1 cellular context compared by ENCODE assay signal in the genomic region with DNA sequence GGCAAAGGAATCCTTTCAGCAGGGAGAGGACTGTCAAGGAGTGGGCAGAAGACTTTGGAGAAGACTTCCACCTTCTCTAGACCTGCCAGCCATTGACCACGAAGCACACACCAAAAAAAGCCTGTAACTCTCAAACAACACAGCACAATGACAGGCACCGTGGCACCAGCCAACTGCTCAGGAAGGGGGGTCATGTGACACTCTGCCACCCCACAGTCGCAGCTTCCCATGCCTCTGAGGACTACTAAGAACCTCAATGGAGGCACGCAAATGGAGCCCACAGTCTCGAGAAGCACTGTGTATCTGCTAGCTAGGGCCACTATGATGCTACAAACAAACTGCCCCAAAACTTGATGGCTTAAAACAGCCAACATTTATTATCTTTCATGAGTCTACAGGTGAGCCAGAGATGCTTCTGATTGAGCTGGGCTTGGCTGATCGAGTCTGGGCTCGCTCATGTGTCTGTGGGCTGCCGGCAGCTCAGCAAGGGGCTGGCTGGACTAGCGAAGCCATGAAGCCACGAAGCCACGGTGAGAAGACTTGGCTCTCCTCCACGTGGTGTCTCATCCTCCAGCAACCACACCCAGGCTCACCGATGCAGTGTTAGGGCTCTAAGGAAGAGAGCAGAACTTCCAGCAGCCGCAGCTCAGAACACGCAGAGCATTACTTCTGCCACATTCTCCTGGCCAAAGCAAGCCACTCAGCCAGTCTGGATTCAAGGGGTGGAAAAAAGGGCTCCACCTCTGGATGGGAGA.
TF ChIP-seq lines count a peak whose summit lies in the region.

No MANE protein-coding gene starts in this region.

TF ChIP-seq in WTC11, 78 proteins besides CTCF, POLR2A, EP300 and RAD21 (continued from another document):
- TF ChIP-seq MLX (CRISPR knock-in tag; IDR thresholded peaks at IDR 0.05) (no peak), NR3C1 (CRISPR knock-in tag; conservative IDR thresholded peaks at IDR 0.05; ENCODE audit: low read depth) (no peak), PRRX2 (CRISPR knock-in tag; IDR thresholded peaks at IDR 0.05) (no peak), EMX1 (CRISPR knock-in tag; IDR thresholded peaks at IDR 0.05) (no peak), AR (CRISPR knock-in tag; IDR thresholded peaks at IDR 0.05) (no peak), ZNF423 (CRISPR knock-in tag; IDR thresholded peaks at IDR 0.05) (no peak), RELA (CRISPR knock-in tag; IDR thresholded peaks at IDR 0.05; ENCODE audit: borderline replicate concordance) (no peak), HMGA2 (CRISPR knock-in tag; IDR thresholded peaks at IDR 0.05) (no peak), ATF1 (CRISPR knock-in tag; IDR thresholded peaks at IDR 0.05) (no peak), RORB (CRISPR knock-in tag; IDR thresholded peaks at IDR 0.05) (no peak), ATF3 (CRISPR knock-in tag; conservative IDR thresholded peaks at IDR 0.05) (no peak), ZNF317 (CRISPR knock-in tag; IDR thresholded peaks at IDR 0.05; ENCODE audit: borderline replicate concordance, low read depth) (no peak), AFF4 (CRISPR knock-in tag; IDR thresholded peaks at IDR 0.05; ENCODE audit: borderline replicate concordance) (no peak)
